1 cellular context compared by ENCODE assay signal in genomic region chr1:112618721-112619517, GRCh38.
TF ChIP-seq lines count a peak whose summit lies in the region.

A gene with protein sequence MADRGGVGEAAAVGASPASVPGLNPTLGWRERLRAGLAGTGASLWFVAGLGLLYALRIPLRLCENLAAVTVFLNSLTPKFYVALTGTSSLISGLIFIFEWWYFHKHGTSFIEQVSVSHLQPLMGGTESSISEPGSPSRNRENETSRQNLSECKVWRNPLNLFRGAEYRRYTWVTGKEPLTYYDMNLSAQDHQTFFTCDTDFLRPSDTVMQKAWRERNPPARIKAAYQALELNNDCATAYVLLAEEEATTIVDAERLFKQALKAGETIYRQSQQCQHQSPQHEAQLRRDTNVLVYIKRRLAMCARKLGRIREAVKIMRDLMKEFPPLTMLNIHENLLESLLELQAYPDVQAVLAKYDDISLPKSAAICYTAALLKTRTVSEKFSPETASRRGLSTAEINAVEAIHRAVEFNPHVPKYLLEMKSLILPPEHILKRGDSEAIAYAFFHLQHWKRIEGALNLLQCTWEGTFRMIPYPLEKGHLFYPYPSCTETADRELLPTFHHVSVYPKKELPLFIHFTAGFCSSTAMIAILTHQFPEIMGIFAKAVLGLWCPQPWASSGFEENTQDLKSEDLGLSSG (minus strand): TSS chr1:112619141. CDS start chr1:112619113, 28 bp downstream.

TF ChIP-seq in HepG2, 621 proteins besides CTCF, POLR2A, EP300 and RAD21 (continued from another document and continues in another):
- TF ChIP-seq ZBTB10 (CRISPR knock-in tag; IDR thresholded peaks at IDR 0.05; ENCODE audit: borderline replicate concordance) (no peak), HNRNPK (IDR thresholded peaks at IDR 0.05; ENCODE audit: low read depth, low read length, poor library complexity, severe bottlenecking) (peak; percentile 12), IRX3 (CRISPR knock-in tag; IDR thresholded peaks at IDR 0.05; ENCODE audit: borderline replicate concordance, low read depth) (no peak), RBM39 (IDR thresholded peaks at IDR 0.05; ENCODE audit: low read depth, low read length, poor library complexity, severe bottlenecking) (peak; percentile 36), KLF15 (CRISPR knock-in tag; IDR thresholded peaks at IDR 0.05; ENCODE audit: borderline replicate concordance) (no peak), HHEX (CRISPR knock-in tag; IDR thresholded peaks at IDR 0.05) (no peak), ZKSCAN5 (CRISPR knock-in tag; IDR thresholded peaks at IDR 0.05) (no peak), SOX5 (CRISPR knock-in tag; IDR thresholded peaks at IDR 0.05; ENCODE audit: borderline replicate concordance) (no peak), SMAD3 (CRISPR knock-in tag; IDR thresholded peaks at IDR 0.05) (no peak), KDM3A (CRISPR knock-in tag; IDR thresholded peaks at IDR 0.05; ENCODE audit: low read depth) (no peak), ZNF790 (CRISPR knock-in tag; IDR thresholded peaks at IDR 0.05; ENCODE audit: borderline replicate concordance) (no peak), CENPBD1 (CRISPR knock-in tag; IDR thresholded peaks at IDR 0.05; ENCODE audit: borderline replicate concordance, low read depth) (no peak), TEAD3 (CRISPR knock-in tag; optimal IDR thresholded peaks at IDR 0.05; ENCODE audit: borderline replicate concordance) (peak; percentile 62), POLR2G (IDR thresholded peaks at IDR 0.05; ENCODE audit: low read depth, low read length) (peak; percentile 92), ZFYVE20 (CRISPR knock-in tag; IDR thresholded peaks at IDR 0.05; ENCODE audit: borderline replicate concordance, low read depth) (no peak; the same call in 1 of the 2 replicates), ZNF501 (CRISPR knock-in tag; IDR thresholded peaks at IDR 0.05) (peak; percentile 56), NRL (CRISPR knock-in tag; IDR thresholded peaks at IDR 0.05; ENCODE audit: borderline replicate concordance) (peak; percentile 55; the same call in 1 of the 2 replicates)
- TF ChIP-seq, protein P1, sequence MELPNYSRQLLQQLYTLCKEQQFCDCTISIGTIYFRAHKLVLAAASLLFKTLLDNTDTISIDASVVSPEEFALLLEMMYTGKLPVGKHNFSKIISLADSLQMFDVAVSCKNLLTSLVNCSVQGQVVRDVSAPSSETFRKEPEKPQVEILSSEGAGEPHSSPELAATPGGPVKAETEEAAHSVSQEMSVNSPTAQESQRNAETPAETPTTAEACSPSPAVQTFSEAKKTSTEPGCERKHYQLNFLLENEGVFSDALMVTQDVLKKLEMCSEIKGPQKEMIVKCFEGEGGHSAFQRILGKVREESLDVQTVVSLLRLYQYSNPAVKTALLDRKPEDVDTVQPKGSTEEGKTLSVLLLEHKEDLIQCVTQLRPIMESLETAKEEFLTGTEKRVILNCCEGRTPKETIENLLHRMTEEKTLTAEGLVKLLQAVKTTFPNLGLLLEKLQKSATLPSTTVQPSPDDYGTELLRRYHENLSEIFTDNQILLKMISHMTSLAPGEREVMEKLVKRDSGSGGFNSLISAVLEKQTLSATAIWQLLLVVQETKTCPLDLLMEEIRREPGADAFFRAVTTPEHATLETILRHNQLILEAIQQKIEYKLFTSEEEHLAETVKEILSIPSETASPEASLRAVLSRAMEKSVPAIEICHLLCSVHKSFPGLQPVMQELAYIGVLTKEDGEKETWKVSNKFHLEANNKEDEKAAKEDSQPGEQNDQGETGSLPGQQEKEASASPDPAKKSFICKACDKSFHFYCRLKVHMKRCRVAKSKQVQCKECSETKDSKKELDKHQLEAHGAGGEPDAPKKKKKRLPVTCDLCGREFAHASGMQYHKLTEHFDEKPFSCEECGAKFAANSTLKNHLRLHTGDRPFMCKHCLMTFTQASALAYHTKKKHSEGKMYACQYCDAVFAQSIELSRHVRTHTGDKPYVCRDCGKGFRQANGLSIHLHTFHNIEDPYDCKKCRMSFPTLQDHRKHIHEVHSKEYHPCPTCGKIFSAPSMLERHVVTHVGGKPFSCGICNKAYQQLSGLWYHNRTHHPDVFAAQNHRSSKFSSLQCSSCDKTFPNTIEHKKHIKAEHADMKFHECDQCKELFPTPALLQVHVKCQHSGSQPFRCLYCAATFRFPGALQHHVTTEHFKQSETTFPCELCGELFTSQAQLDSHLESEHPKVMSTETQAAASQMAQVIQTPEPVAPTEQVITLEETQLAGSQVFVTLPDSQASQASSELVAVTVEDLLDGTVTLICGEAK (IDR thresholded peaks at IDR 0.05), result no peak
- TF ChIP-seq, protein P1 (CRISPR knock-in tag; IDR thresholded peaks at IDR 0.05), result no peak; the same call in 1 of the 2 replicates
- TF ChIP-seq, protein P2, sequence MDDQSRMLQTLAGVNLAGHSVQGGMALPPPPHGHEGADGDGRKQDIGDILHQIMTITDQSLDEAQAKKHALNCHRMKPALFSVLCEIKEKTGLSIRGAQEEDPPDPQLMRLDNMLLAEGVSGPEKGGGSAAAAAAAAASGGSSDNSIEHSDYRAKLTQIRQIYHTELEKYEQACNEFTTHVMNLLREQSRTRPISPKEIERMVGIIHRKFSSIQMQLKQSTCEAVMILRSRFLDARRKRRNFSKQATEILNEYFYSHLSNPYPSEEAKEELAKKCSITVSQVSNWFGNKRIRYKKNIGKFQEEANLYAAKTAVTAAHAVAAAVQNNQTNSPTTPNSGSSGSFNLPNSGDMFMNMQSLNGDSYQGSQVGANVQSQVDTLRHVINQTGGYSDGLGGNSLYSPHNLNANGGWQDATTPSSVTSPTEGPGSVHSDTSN (CRISPR knock-in tag; IDR thresholded peaks at IDR 0.05; ENCODE audit: borderline replicate concordance), result no peak
- TF ChIP-seq, protein P3, sequence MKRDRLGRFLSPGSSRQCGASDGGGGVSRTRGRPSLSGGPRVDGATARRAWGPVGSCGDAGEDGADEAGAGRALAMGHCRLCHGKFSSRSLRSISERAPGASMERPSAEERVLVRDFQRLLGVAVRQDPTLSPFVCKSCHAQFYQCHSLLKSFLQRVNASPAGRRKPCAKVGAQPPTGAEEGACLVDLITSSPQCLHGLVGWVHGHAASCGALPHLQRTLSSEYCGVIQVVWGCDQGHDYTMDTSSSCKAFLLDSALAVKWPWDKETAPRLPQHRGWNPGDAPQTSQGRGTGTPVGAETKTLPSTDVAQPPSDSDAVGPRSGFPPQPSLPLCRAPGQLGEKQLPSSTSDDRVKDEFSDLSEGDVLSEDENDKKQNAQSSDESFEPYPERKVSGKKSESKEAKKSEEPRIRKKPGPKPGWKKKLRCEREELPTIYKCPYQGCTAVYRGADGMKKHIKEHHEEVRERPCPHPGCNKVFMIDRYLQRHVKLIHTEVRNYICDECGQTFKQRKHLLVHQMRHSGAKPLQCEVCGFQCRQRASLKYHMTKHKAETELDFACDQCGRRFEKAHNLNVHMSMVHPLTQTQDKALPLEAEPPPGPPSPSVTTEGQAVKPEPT (CRISPR knock-in tag; IDR thresholded peaks at IDR 0.05; ENCODE audit: low read depth), result no peak
- TF ChIP-seq, protein P4, sequence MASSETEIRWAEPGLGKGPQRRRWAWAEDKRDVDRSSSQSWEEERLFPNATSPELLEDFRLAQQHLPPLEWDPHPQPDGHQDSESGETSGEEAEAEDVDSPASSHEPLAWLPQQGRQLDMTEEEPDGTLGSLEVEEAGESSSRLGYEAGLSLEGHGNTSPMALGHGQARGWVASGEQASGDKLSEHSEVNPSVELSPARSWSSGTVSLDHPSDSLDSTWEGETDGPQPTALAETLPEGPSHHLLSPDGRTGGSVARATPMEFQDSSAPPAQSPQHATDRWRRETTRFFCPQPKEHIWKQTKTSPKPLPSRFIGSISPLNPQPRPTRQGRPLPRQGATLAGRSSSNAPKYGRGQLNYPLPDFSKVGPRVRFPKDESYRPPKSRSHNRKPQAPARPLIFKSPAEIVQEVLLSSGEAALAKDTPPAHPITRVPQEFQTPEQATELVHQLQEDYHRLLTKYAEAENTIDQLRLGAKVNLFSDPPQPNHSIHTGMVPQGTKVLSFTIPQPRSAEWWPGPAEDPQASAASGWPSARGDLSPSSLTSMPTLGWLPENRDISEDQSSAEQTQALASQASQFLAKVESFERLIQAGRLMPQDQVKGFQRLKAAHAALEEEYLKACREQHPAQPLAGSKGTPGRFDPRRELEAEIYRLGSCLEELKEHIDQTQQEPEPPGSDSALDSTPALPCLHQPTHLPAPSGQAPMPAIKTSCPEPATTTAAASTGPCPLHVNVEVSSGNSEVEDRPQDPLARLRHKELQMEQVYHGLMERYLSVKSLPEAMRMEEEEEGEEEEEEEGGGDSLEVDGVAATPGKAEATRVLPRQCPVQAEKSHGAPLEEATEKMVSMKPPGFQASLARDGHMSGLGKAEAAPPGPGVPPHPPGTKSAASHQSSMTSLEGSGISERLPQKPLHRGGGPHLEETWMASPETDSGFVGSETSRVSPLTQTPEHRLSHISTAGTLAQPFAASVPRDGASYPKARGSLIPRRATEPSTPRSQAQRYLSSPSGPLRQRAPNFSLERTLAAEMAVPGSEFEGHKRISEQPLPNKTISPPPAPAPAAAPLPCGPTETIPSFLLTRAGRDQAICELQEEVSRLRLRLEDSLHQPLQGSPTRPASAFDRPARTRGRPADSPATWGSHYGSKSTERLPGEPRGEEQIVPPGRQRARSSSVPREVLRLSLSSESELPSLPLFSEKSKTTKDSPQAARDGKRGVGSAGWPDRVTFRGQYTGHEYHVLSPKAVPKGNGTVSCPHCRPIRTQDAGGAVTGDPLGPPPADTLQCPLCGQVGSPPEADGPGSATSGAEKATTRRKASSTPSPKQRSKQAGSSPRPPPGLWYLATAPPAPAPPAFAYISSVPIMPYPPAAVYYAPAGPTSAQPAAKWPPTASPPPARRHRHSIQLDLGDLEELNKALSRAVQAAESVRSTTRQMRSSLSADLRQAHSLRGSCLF (CRISPR knock-in tag; IDR thresholded peaks at IDR 0.05; ENCODE audit: borderline replicate concordance), result no peak; the same call in 1 of the 2 replicates
- TF ChIP-seq, protein P5, sequence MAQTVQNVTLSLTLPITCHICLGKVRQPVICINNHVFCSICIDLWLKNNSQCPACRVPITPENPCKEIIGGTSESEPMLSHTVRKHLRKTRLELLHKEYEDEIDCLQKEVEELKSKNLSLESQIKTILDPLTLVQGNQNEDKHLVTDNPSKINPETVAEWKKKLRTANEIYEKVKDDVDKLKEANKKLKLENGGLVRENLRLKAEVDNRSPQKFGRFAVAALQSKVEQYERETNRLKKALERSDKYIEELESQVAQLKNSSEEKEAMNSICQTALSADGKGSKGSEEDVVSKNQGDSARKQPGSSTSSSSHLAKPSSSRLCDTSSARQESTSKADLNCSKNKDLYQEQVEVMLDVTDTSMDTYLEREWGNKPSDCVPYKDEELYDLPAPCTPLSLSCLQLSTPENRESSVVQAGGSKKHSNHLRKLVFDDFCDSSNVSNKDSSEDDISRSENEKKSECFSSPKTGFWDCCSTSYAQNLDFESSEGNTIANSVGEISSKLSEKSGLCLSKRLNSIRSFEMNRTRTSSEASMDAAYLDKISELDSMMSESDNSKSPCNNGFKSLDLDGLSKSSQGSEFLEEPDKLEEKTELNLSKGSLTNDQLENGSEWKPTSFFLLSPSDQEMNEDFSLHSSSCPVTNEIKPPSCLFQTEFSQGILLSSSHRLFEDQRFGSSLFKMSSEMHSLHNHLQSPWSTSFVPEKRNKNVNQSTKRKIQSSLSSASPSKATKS (CRISPR knock-in tag; IDR thresholded peaks at IDR 0.05), result no peak
- TF ChIP-seq, protein P6, sequence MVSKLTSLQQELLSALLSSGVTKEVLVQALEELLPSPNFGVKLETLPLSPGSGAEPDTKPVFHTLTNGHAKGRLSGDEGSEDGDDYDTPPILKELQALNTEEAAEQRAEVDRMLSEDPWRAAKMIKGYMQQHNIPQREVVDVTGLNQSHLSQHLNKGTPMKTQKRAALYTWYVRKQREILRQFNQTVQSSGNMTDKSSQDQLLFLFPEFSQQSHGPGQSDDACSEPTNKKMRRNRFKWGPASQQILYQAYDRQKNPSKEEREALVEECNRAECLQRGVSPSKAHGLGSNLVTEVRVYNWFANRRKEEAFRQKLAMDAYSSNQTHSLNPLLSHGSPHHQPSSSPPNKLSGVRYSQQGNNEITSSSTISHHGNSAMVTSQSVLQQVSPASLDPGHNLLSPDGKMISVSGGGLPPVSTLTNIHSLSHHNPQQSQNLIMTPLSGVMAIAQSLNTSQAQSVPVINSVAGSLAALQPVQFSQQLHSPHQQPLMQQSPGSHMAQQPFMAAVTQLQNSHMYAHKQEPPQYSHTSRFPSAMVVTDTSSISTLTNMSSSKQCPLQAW (CRISPR knock-in tag; IDR thresholded peaks at IDR 0.05), result peak; percentile 27; the same call in 1 of the 2 replicates
